In the genomic region with DNA sequence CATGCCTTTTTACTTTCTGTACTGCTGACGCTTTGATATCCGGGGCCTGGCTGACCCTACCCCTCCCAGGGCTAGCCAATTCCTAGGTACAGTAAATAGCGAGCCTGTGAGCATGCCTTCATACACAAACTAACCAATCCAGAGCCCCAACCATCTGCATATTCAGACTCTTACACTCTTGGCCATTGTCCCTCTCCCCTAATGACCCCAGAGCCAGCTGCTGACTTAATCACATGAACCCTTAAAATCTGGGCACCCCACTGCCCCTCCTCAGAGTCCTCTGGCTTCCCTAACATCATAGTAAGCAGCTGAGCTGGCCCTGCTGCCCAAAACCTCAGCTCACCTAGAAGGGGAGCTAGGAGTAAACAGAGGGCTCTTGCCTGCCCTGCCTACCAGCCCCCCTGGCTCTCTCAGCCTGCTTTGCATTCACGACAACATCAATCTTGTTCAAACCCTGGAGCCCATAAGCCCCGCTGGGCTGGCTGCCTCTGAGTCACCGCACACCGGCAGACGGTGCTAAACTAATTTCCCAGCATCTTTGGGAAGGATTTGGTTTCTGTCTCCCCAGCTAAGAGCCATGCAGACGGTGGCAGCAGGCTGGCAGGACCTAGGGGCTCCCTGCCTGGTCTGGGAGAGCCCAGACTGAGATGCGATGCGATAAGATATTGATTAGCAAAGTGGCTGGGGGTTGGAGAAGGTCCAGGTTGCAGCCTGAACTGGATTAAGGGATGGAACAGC, we compare ENCODE assay signal across 11 cellular contexts.
DNase-seq lines count a peak whose midpoint lies in the region; ATAC-seq and TF ChIP-seq lines count a peak whose summit lies in the region.
"Had no signal": no experiment of that assay in that cellular context is flagged by ENCODE, and none has a peak within 500 bp of the region (broad histone marks: within the 10 kb centered on the region; RNA-seq: fewer than 3 reads in every experiment).

No MANE protein-coding gene starts in this region.

- H3K9me3 ChIP-seq in HUES6 (ENCODE audit: control insufficient read depth, insufficient read depth, low read depth, low read length), result no peaks in the 10 kb centered on the region
- no peaks in the 10 kb centered on the region for H3K9me3 ChIP-seq in mesodermal cell (ENCODE audit: control insufficient read depth, low read length)
- H3K9me3 ChIP-seq in ascending aorta, result no peaks in the 10 kb centered on the region
- no peaks in the 10 kb centered on the region for H3K9me3 ChIP-seq in psoas muscle
- H3K9me3 ChIP-seq: sigmoid colon had no signal

- TF ChIP-seq CTCF in ascending aorta (IDR thresholded peaks at IDR 0.05) (no peak), psoas muscle (IDR thresholded peaks at IDR 0.05) (no peak)

- peak; percentile 92 for DNase-seq in DMS 273 treated with DMSO at 0.1 percent for 48 hours (lab: John Stamatoyannopoulos, UW)
- DNase-seq in SK-N-DZ (ENCODE audit: low spot score), result peak; percentile 97
- no peak for DNase-seq in ascending aorta (ENCODE audit: low spot score in 2 of 2)
- no peak for DNase-seq in central memory CD4-positive, alpha-beta T cell
- no peak for DNase-seq in psoas muscle
- DNase-seq: NCI-H446 treated with DMSO at 0.1 percent for 48 hours; sigmoid colon; stimulated activated naive CD8-positive, alpha-beta T cell treated with anti-CD3 and anti-CD28 coated beads, Interleukin-15, amount 100 ng/mL, for 72 hours had no signal

- peak overlapping the region; percentile 20; the same call in 1 of the 2 replicates for H3K4me3 ChIP-seq in HUES6 (ENCODE audit: low read depth, low read length)
- H3K4me3 ChIP-seq in mesodermal cell (ENCODE audit: extremely low read depth, insufficient read depth, low read length, poor library complexity, severe bottlenecking), result no peak overlapping the region
- H3K4me3 ChIP-seq in ascending aorta, result no peak overlapping the region
- no peak overlapping the region for H3K4me3 ChIP-seq in psoas muscle
- H3K4me3 ChIP-seq: sigmoid colon had no signal

- no peak for ATAC-seq in GM19035 (IDR thresholded peaks at IDR 0.05; ENCODE audit: unreplicated experiment)
- no peak for ATAC-seq in psoas muscle
- ATAC-seq: stimulated activated naive CD8-positive, alpha-beta T cell treated with anti-CD3 and anti-CD28 coated beads, Interleukin-15, amount 100 ng/mL, for 72 hours had no signal

- 15% methylated on average over 8 to 9 of the region's 11 CpGs for WGBS in mesodermal cell (ENCODE audit: insufficient coverage in 2 of 2), 2 experiments
- 5 to 11% (median 7%) methylated on average over 11 of the region's 11 CpGs for whole genome bisulfite sequencing in psoas muscle, 3 donors

- H3K36me3 ChIP-seq in HUES6 (ENCODE audit: control insufficient read depth, insufficient read depth, low read length), result no peaks in the 10 kb centered on the region
- no peaks in the 10 kb centered on the region for H3K36me3 ChIP-seq in mesodermal cell (ENCODE audit: control insufficient read depth, insufficient read depth, low read length)
- no peaks in the 10 kb centered on the region for H3K36me3 ChIP-seq in ascending aorta
- H3K36me3 ChIP-seq in psoas muscle (ENCODE audit: insufficient read depth in 1 of 2, low read depth in 1 of 2), result no peaks in the 10 kb centered on the region
- H3K36me3 ChIP-seq: sigmoid colon had no signal

- peak overlapping the region; percentile 64; the same call in 1 of the 2 replicates for H3K27ac ChIP-seq in HUES6 (ENCODE audit: low read depth, low read length)
- H3K27ac ChIP-seq in mesodermal cell (ENCODE audit: low read depth, low read length, severe bottlenecking), result peak overlapping the region; percentile 77
- no peak overlapping the region for H3K27ac ChIP-seq in ascending aorta
- H3K27ac ChIP-seq in psoas muscle, result no peak overlapping the region
- H3K27ac ChIP-seq: sigmoid colon had no signal

- no peaks in the 10 kb centered on the region for H3K27me3 ChIP-seq in HUES6 (ENCODE audit: control insufficient read depth, insufficient read depth, low read length)
- no peaks in the 10 kb centered on the region for H3K27me3 ChIP-seq in ascending aorta
- peaks cover 0 to 9% (median 0%) of the 10 kb centered on the region in 3 donors for H3K27me3 ChIP-seq in psoas muscle (ENCODE audit: insufficient read depth in 3 of 3, low read length in 2 of 3)

- H3K4me1 ChIP-seq in HUES6 (ENCODE audit: control insufficient read depth, insufficient read depth, low read length), result peaks cover 23% of the 10 kb centered on the region
- peaks cover 11% of the 10 kb centered on the region for H3K4me1 ChIP-seq in mesodermal cell (ENCODE audit: control insufficient read depth, insufficient read depth, low read length, poor library complexity, severe bottlenecking)
- H3K4me1 ChIP-seq in ascending aorta, result no peaks in the 10 kb centered on the region
- H3K4me1 ChIP-seq in psoas muscle, result no peaks in the 10 kb centered on the region
- H3K4me1 ChIP-seq: sigmoid colon had no signal

- intact Hi-C loops in ascending aorta (cut with DNase I) (no loop called here), psoas muscle (cut with DNase I) (no loop called here)

- H3K9ac ChIP-seq in HUES6 (ENCODE audit: low read length), result peak overlapping the region; percentile 67

Comparison
In these comparisons a context has a peak if more than half of its experiments do, and no peak if none do; other contexts are left out.
1. DNase-seq: peak in DMS 273 treated with DMSO at 0.1 percent for 48 hours (single experiment) and SK-N-DZ (single experiment); none in ascending aorta (0 of 2), central memory CD4-positive, alpha-beta T cell (single experiment) and psoas muscle (0 of 2).
2. H3K27ac ChIP-seq: peak in HUES6 (single experiment) and mesodermal cell (single experiment); none in ascending aorta (0 of 2) and psoas muscle (single experiment).